9 cellular contexts compared by ENCODE assay signal in the genomic region with DNA sequence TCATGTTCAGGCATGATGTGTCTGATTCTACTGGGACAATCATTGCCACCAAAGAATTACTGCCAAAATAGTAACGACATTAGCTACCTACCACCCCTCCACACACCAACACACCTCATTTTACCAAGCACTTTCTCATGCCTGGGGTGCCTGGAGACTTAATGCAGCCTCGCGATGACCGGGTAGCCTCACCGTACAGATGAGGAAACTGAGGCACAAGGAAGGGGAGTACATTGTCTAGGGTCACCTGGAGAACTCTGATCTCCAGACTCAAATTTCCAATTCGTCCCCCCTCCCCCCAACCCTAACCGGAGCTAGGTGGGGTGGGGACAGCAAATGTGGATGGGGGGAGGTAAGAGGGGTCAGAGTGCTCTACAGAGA. TPM values are rescaled to one million over a fixed set of nuclear protein-coding genes. Genes with fewer than 3 reads are reported as not detected.
A peak's percentile ranks its signal among the peaks of the same experiment; 100 is the strongest.
DNase-seq lines count a peak whose midpoint lies in the region; ATAC-seq and TF ChIP-seq lines count a peak whose summit lies in the region.
"Had no signal": no experiment of that assay in that cellular context is flagged by ENCODE, and none has a peak within 500 bp of the region (broad histone marks: within the 10 kb centered on the region; RNA-seq: fewer than 3 reads in every experiment).

No MANE protein-coding gene starts in this region.

- intact Hi-C loops in left ventricle myocardium inferior (cut with micrococcal nuclease) = loop anchor here (10.0 kb wide), 1 partner anchor 67 kb away; no protein-coding TSS in a partner anchor
- intact Hi-C loops in Right ventricle myocardium inferior (cut with DNase I) = loop anchor here (1.0 to 10.0 kb wide), 5 partner anchors 22 to 1057 kb away; no protein-coding TSS in a partner anchor

- TF ChIP-seq CTCF in left ventricle myocardium inferior (IDR thresholded peaks at IDR 0.05; ENCODE audit: borderline replicate concordance) (peak; percentile 7), endodermal cell (conservative IDR thresholded peaks at IDR 0.05) (no peak)

- H3K4me1 Mint-ChIP-seq in endodermal cell = peaks cover 17% of the 10 kb centered on the region

- H3K4me3 Mint-ChIP-seq in endodermal cell = peak overlapping the region; percentile 38

- H3K27ac Mint-ChIP-seq in endodermal cell = peak overlapping the region; percentile 76

- H3K27me3 ChIP-seq in left ventricle myocardium inferior (ENCODE audit: low read depth) (peaks cover 70% of the 10 kb centered on the region), endodermal cell (ENCODE audit: control insufficient read depth, insufficient read depth, low read length, poor library complexity, severe bottlenecking) (peaks cover 93% of the 10 kb centered on the region)

- 0 to 2% methylated on average over 1 to 5 of the region's 7 CpGs for WGBS in endodermal cell (ENCODE audit: insufficient coverage in 1 of 2, insufficient read length in 1 of 2), 2 experiments

- H3K4me3 ChIP-seq in left ventricle myocardium inferior (peak overlapping the region; percentile 65), endodermal cell (ENCODE audit: low read length) (no peak overlapping the region)

- no peaks in the 10 kb centered on the region for H3K36me3 Mint-ChIP-seq in endodermal cell (ENCODE audit: low read depth)

- H3K9ac ChIP-seq in endodermal cell (ENCODE audit: extremely low read depth, low read length, poor library complexity, severe bottlenecking) = no peak overlapping the region

- ATAC-seq in Right ventricle myocardium inferior = no peak
- ATAC-seq in HG03432 (IDR thresholded peaks at IDR 0.05; ENCODE audit: unreplicated experiment) = peak; percentile 32

- H3K9me3 ChIP-seq in left ventricle myocardium inferior (replicated peaks) (no peaks in the 10 kb centered on the region), endodermal cell (ENCODE audit: control insufficient read depth, low read length) (no peaks in the 10 kb centered on the region)

- H3K36me3 ChIP-seq in left ventricle myocardium inferior (no peaks in the 10 kb centered on the region), endodermal cell (ENCODE audit: control insufficient read depth, insufficient read depth, low read length) (no peaks in the 10 kb centered on the region)

- H3K9me3 Mint-ChIP-seq in endodermal cell = no peaks in the 10 kb centered on the region

- H3K27ac ChIP-seq in left ventricle myocardium inferior (replicated peaks) (no peak overlapping the region), endodermal cell (ENCODE audit: low read depth, low read length) (no peak overlapping the region)

- H3K4me1 ChIP-seq in left ventricle myocardium inferior (peaks cover 42% of the 10 kb centered on the region), endodermal cell (ENCODE audit: control insufficient read depth, insufficient read depth, low read length) (no peaks in the 10 kb centered on the region)

- peaks cover 90% of the 10 kb centered on the region for H3K27me3 Mint-ChIP-seq in endodermal cell (ENCODE audit: insufficient read depth)

- DNase-seq in left ventricle myocardium inferior (no peak), Right ventricle myocardium inferior (ENCODE audit: missing footprints) (no peak), endodermal cell (no peak), SK-N-DZ (ENCODE audit: low spot score) (no peak), GF-D8 (lab: John Stamatoyannopoulos, UW) (no peak), Ammon's horn (ENCODE audit: low spot score) (no peak), cerebellar nuclear complex (lab: John Stamatoyannopoulos, UW) (no peak)

RNA-seq across cellular contexts. Expression of gene RTN4RL2, which starts 2.7 kb away (rescaled TPM):
- 1.3 TPM for total RNA-seq in left ventricle myocardium inferior
- total RNA-seq in Right ventricle myocardium inferior = 1.6 TPM
- 1 to 10 TPM in 1 of 2 donors, under 1 TPM in 1; 0.97 to 1.5 TPM for total RNA-seq in endodermal cell
- polyA plus RNA-seq in endodermal cell (2013, experiment 1 of 2) = 13.5 TPM
- polyA plus RNA-seq in endodermal cell (2013, experiment 2 of 2) = 14.4 TPM
- 8.5 and 10.4 TPM in 2 replicates for polyA plus RNA-seq in SK-N-DZ (2014; cell fraction: cytosol; rRNA removed)
- 1.5 and 3.7 TPM in 2 replicates for polyA plus RNA-seq in SK-N-DZ (2014; cell fraction: nucleus; rRNA removed)
- total RNA-seq: fibroblast of villous mesenchyme had no signal

RNA-seq across cellular contexts. Expression of gene SLC43A3, which starts 30.7 kb away (rescaled TPM):
- total RNA-seq in left ventricle myocardium inferior (21.0 TPM), Right ventricle myocardium inferior (22.4 TPM), endodermal cell (10 to 100 TPM; 10.6 to 13.8 TPM)
- polyA plus RNA-seq in endodermal cell (2013, experiment 1 of 2) = 14.6 TPM
- 14.1 TPM for polyA plus RNA-seq in endodermal cell (2013, experiment 2 of 2)
- polyA plus RNA-seq in SK-N-DZ (2014; cell fraction: cytosol; rRNA removed) = 42.0 and 59.4 TPM in 2 replicates
- polyA plus RNA-seq in SK-N-DZ (2014; cell fraction: nucleus; rRNA removed) = 44.2 and 63.5 TPM in 2 replicates

RNA-seq across cellular contexts. Expression of gene SLC43A1, which starts 57.9 kb away (rescaled TPM):
- 4.3 TPM for total RNA-seq in left ventricle myocardium inferior
- total RNA-seq in Right ventricle myocardium inferior = 6.4 TPM
- 1 to 10 TPM; 8.4 to 9.1 TPM for total RNA-seq in endodermal cell
- 4.0 TPM for polyA plus RNA-seq in endodermal cell (2013, experiment 1 of 2)
- polyA plus RNA-seq in endodermal cell (2013, experiment 2 of 2) = 2.1 TPM
- 11.6 and 16.9 TPM in 2 replicates for polyA plus RNA-seq in SK-N-DZ (2014; cell fraction: cytosol; rRNA removed)
- 44.9 and 68.1 TPM in 2 replicates for polyA plus RNA-seq in SK-N-DZ (2014; cell fraction: nucleus; rRNA removed)
